12 cellular contexts compared by ENCODE assay signal in genomic region chr19:1936430-1936829, GRCh38. TPM values are rescaled to one million over a fixed set of nuclear protein-coding genes. Genes with fewer than 3 reads are reported as not detected.
DNase-seq lines count a peak whose midpoint lies in the region; FAIRE-seq and TF ChIP-seq lines count a peak whose summit lies in the region.
"Had no signal": no experiment of that assay in that cellular context is flagged by ENCODE, and none has a peak within 500 bp of the region (broad histone marks: within the 10 kb centered on the region; RNA-seq: fewer than 3 reads in every experiment).

No MANE protein-coding gene starts in this region.

- H3K4me1 Mint-ChIP-seq in activated naive CD8-positive, alpha-beta T cell (ENCODE audit: low read depth) = peaks cover 19% of the 10 kb centered on the region
- H3K4me1 Mint-ChIP-seq in activated naive CD8-positive, alpha-beta T cell treated with anti-CD3 and anti-CD28 coated beads for 36 hours = peaks cover 16% of the 10 kb centered on the region

- no peaks in the 10 kb centered on the region for H3K9me3 ChIP-seq in esophagus squamous epithelium
- no peaks in the 10 kb centered on the region for H3K9me3 ChIP-seq in testis
- H3K9me3 ChIP-seq: colonic mucosa, left ventricle myocardium inferior had no signal

- intact Hi-C loops in esophagus squamous epithelium (cut with DNase I) (no loop called here), testis (cut with DNase I; ENCODE audit: low total_unique reads) (no loop called here)

- H3K4me3 Mint-ChIP-seq in activated naive CD8-positive, alpha-beta T cell = no peak overlapping the region
- H3K4me3 Mint-ChIP-seq in activated naive CD8-positive, alpha-beta T cell treated with anti-CD3 and anti-CD28 coated beads for 36 hours = no peak overlapping the region

- no peaks in the 10 kb centered on the region for H3K27me3 Mint-ChIP-seq in activated naive CD8-positive, alpha-beta T cell
- no peaks in the 10 kb centered on the region for H3K27me3 Mint-ChIP-seq in activated naive CD8-positive, alpha-beta T cell treated with anti-CD3 and anti-CD28 coated beads for 36 hours

- TF ChIP-seq CTCF in esophagus squamous epithelium (IDR thresholded peaks at IDR 0.05) = no peak
- no peak for TF ChIP-seq CTCF in testis (IDR thresholded peaks at IDR 0.05)

- H3K4me1 ChIP-seq in esophagus squamous epithelium (peaks cover 9 to 23% (median 10%) of the 10 kb centered on the region in 3 donors), testis (peaks cover 8% of the 10 kb centered on the region)

- H3K27me3 ChIP-seq in esophagus squamous epithelium (no peaks in the 10 kb centered on the region), testis (no peaks in the 10 kb centered on the region)
- H3K27me3 ChIP-seq: colonic mucosa had no signal

- WGBS in esophagus squamous epithelium, 2 donors = 88 to 95% methylated on average over 3 of the region's 3 CpGs
- WGBS in testis, 2 donors = 85 to 87% methylated on average over 3 of the region's 3 CpGs

- TF ChIP-seq POLR2A in esophagus squamous epithelium (IDR thresholded peaks at IDR 0.05) = no peak
- no peak for TF ChIP-seq POLR2A in testis (IDR thresholded peaks at IDR 0.05)

- no peak for FAIRE-seq in GM19239 (lab: Jason Lieb, UNC)
- FAIRE-seq: frontal cortex had no signal

- H3K9me3 Mint-ChIP-seq in activated naive CD8-positive, alpha-beta T cell (ENCODE audit: low read depth) = no peaks in the 10 kb centered on the region
- H3K9me3 Mint-ChIP-seq in activated naive CD8-positive, alpha-beta T cell treated with anti-CD3 and anti-CD28 coated beads for 36 hours = peaks cover 12% of the 10 kb centered on the region

- peak overlapping the region in 3 of 4 donors; percentile 17 to 60 (median 60) for H3K27ac ChIP-seq in esophagus squamous epithelium
- peak overlapping the region; percentile 29 to 55 for H3K27ac ChIP-seq in testis
- H3K27ac ChIP-seq: colonic mucosa, left ventricle myocardium inferior had no signal

- H3K36me3 Mint-ChIP-seq in activated naive CD8-positive, alpha-beta T cell = no peaks in the 10 kb centered on the region
- H3K36me3 Mint-ChIP-seq in activated naive CD8-positive, alpha-beta T cell treated with anti-CD3 and anti-CD28 coated beads for 36 hours = peaks cover 17% of the 10 kb centered on the region

- peak overlapping the region; percentile 7 for H3K27ac Mint-ChIP-seq in activated naive CD8-positive, alpha-beta T cell
- no peak overlapping the region for H3K27ac Mint-ChIP-seq in activated naive CD8-positive, alpha-beta T cell treated with anti-CD3 and anti-CD28 coated beads for 36 hours

- H3K36me3 ChIP-seq in esophagus squamous epithelium (no peaks in the 10 kb centered on the region), testis (ENCODE audit: low read depth, missing control alignments) (no peaks in the 10 kb centered on the region)
- H3K36me3 ChIP-seq: colonic mucosa, left ventricle myocardium inferior, WERI-Rb-1 had no signal

- DNase-seq in activated naive CD8-positive, alpha-beta T cell treated with anti-CD3 and anti-CD28 coated beads for 36 hours = no peak
- DNase-seq in esophagus squamous epithelium (lab: John Stamatoyannopoulos, UW) (no peak), testis (no peak), ureter (ENCODE audit: low spot score) (no peak), GM19239 (ENCODE audit: insufficient read length, low spot score) (no peak)
- DNase-seq: colonic mucosa; left ventricle myocardium inferior; RPMI8226; stimulated activated CD4-positive, alpha-beta T cell treated with anti-CD3 and anti-CD28 coated beads, Interleukin-15, amount 100 ng/mL, for 24 hours; WERI-Rb-1 had no signal

- H3K4me3 ChIP-seq in esophagus squamous epithelium (no peak overlapping the region), testis (no peak overlapping the region)
- H3K4me3 ChIP-seq: colonic mucosa, left ventricle myocardium inferior had no signal

RNA-seq across cellular contexts. Expression of gene CSNK1G2, which starts 4.5 kb away (rescaled TPM):
- 10 to 100 TPM; 50.7 to 51.1 TPM for total RNA-seq in activated naive CD8-positive, alpha-beta T cell treated with anti-CD3 and anti-CD28 coated beads for 36 hours
- 10 to 100 TPM; 40.4 to 68.9 (median 60.3) TPM for total RNA-seq in esophagus squamous epithelium
- total RNA-seq in testis = 100 to 1,000 TPM; 159 to 287 TPM
- 178 TPM for polyA plus RNA-seq in testis (ENCODE audit: insufficient read depth, low read depth, low replicate concordance)
- 57.2 TPM for total RNA-seq in ureter

RNA-seq across cellular contexts. Expression of gene ADAT3, which starts 31.2 kb away (rescaled TPM):
- total RNA-seq in activated naive CD8-positive, alpha-beta T cell treated with anti-CD3 and anti-CD28 coated beads for 36 hours = 1 to 10 TPM; 5.7 to 5.9 TPM
- 10 to 100 TPM in 2 of 4 donors, 1 to 10 TPM in 2; 4.7 to 20.4 (median 11.1) TPM for total RNA-seq in esophagus squamous epithelium
- total RNA-seq in testis = 10 to 100 TPM; 10.6 to 16.7 TPM
- polyA plus RNA-seq in testis (ENCODE audit: insufficient read depth, low read depth, low replicate concordance) = 1.1 TPM
- 4.1 TPM for total RNA-seq in ureter

RNA-seq across cellular contexts. Expression of gene SCAMP4, which starts 31.2 kb away (rescaled TPM):
- 10 to 100 TPM; 31.0 to 35.0 TPM for total RNA-seq in activated naive CD8-positive, alpha-beta T cell treated with anti-CD3 and anti-CD28 coated beads for 36 hours
- total RNA-seq in esophagus squamous epithelium (100 to 1,000 TPM in 1 of 4 donors, 10 to 100 TPM in 3; 49.8 to 144 (median 83.9) TPM), testis (100 to 1,000 TPM in 1 of 2 donors, 10 to 100 TPM in 1; 80.1 to 108 TPM), ureter (82.3 TPM)
- 50.1 TPM for polyA plus RNA-seq in testis (ENCODE audit: insufficient read depth, low read depth, low replicate concordance)

RNA-seq across cellular contexts. Expression of gene ABHD17A, which starts 51.1 kb away (rescaled TPM):
- 100 to 1,000 TPM in 1 of 2 experiments, 10 to 100 TPM in 1; 98.7 to 106 TPM for total RNA-seq in activated naive CD8-positive, alpha-beta T cell treated with anti-CD3 and anti-CD28 coated beads for 36 hours
- 10 to 100 TPM; 78.4 to 91.7 (median 82.9) TPM for total RNA-seq in esophagus squamous epithelium
- 100 to 1,000 TPM; 127 to 140 TPM for total RNA-seq in testis
- polyA plus RNA-seq in testis (ENCODE audit: insufficient read depth, low read depth, low replicate concordance) = 51.1 TPM
- 58.1 TPM for total RNA-seq in ureter
